ENCODE assay signal across 14 cellular contexts in genomic region chr15:59369597-59369996, GRCh38. TPM values are rescaled to one million over a fixed set of nuclear protein-coding genes. Genes with fewer than 3 reads are reported as not detected.
DNase-seq lines count a peak whose midpoint lies in the region; ATAC-seq and TF ChIP-seq lines count a peak whose summit lies in the region.
"Had no signal": no experiment of that assay in that cellular context is flagged by ENCODE, and none has a peak within 500 bp of the region (broad histone marks: within the 10 kb centered on the region; RNA-seq: fewer than 3 reads in every experiment).

No MANE protein-coding gene starts in this region.

- peaks cover 19% of the 10 kb centered on the region for H3K36me3 Mint-ChIP-seq in activated T-helper 17 cell treated with anti-CD3 and anti-CD28 coated beads, Interleukin-2, amount 50 U/mL, for 72 hours (ENCODE audit: low read depth)
- H3K36me3 Mint-ChIP-seq in neural crest cell (ENCODE audit: low read depth): no peaks in the 10 kb centered on the region
- H3K36me3 Mint-ChIP-seq in effector memory CD8-positive, alpha-beta T cell (ENCODE audit: insufficient read depth): peaks cover 15% of the 10 kb centered on the region

- H3K27ac Mint-ChIP-seq in activated T-helper 17 cell treated with anti-CD3 and anti-CD28 coated beads, Interleukin-2, amount 50 U/mL, for 72 hours: no peak overlapping the region
- no peak overlapping the region for H3K27ac Mint-ChIP-seq in neural crest cell (ENCODE audit: unreplicated experiment)
- no peak overlapping the region for H3K27ac Mint-ChIP-seq in effector memory CD8-positive, alpha-beta T cell
- H3K27ac Mint-ChIP-seq: activated T-helper 1 cell treated with anti-CD3 and anti-CD28 coated beads, Interleukin-12 subunit alpha, Interleukin-12 subunit beta, Interleukin-2, Interleukin-4 antibody, amounts not matched to agents 30 ng/mL and 10 ng/mL and 1 ng/mL, durations not matched to agents 14 hours and 24 hours and 36 hours; nephron had no signal

- DNase-seq in GM10266 (ENCODE audit: extremely low spot score): peak; percentile 46
- no peak for DNase-seq in neural crest cell (ENCODE audit: low read depth, low spot score)
- no peak for DNase-seq in NCI-H1436 (lab: John Stamatoyannopoulos, UW)
- no peak for DNase-seq in effector memory CD8-positive, alpha-beta T cell
- DNase-seq: activated CD4-positive, alpha-beta T cell treated with anti-CD3 and anti-CD28 coated beads, Interleukin-2, amount 50 U/mL, for 4 hours; left ventricle myocardium superior; MM.1S; NCI-H226 had no signal

- TF ChIP-seq CTCF in GM10266 (IDR thresholded peaks at IDR 0.05; ENCODE audit: control insufficient read depth, insufficient read depth, low read depth, missing control alignments) (no peak), neural crest cell (conservative IDR thresholded peaks at IDR 0.05) (no peak)

- no peak overlapping the region for H3K4me3 Mint-ChIP-seq in activated T-helper 17 cell treated with anti-CD3 and anti-CD28 coated beads, Interleukin-2, amount 50 U/mL, for 72 hours
- peak overlapping the region; percentile 96 for H3K4me3 Mint-ChIP-seq in neural crest cell
- H3K4me3 Mint-ChIP-seq in effector memory CD8-positive, alpha-beta T cell: no peak overlapping the region

- H3K4me1 Mint-ChIP-seq in activated T-helper 17 cell treated with anti-CD3 and anti-CD28 coated beads, Interleukin-2, amount 50 U/mL, for 72 hours: peaks cover 5% of the 10 kb centered on the region
- H3K4me1 Mint-ChIP-seq in neural crest cell: peaks cover 19% of the 10 kb centered on the region
- peaks cover 12 to 23% of the 10 kb centered on the region in 2 donors for H3K4me1 Mint-ChIP-seq in effector memory CD8-positive, alpha-beta T cell (ENCODE audit: low read depth in 2 of 2)

- peak; percentile 29 for ATAC-seq in HG02759 (IDR thresholded peaks at IDR 0.05; ENCODE audit: unreplicated experiment)
- ATAC-seq in activated T-helper 17 cell treated with anti-CD3 and anti-CD28 coated beads, Interleukin-2, amount 50 U/mL, for 72 hours (replicated peaks): peak; percentile 59
- no peak for ATAC-seq in GM21423 (IDR thresholded peaks at IDR 0.05; ENCODE audit: unreplicated experiment)
- ATAC-seq in GM18870 (IDR thresholded peaks at IDR 0.05; ENCODE audit: unreplicated experiment): no peak
- no peak for ATAC-seq in effector memory CD8-positive, alpha-beta T cell (replicated peaks)
- ATAC-seq: left ventricle myocardium superior had no signal

- peaks cover 42% of the 10 kb centered on the region for H3K27me3 Mint-ChIP-seq in activated T-helper 17 cell treated with anti-CD3 and anti-CD28 coated beads, Interleukin-2, amount 50 U/mL, for 72 hours
- H3K27me3 Mint-ChIP-seq in neural crest cell (ENCODE audit: low read depth): peaks cover 32% of the 10 kb centered on the region
- H3K27me3 Mint-ChIP-seq in effector memory CD8-positive, alpha-beta T cell: peaks cover 61 to 68% of the 10 kb centered on the region in 2 donors

- H3K9me3 Mint-ChIP-seq in activated T-helper 17 cell treated with anti-CD3 and anti-CD28 coated beads, Interleukin-2, amount 50 U/mL, for 72 hours: no peaks in the 10 kb centered on the region
- no peaks in the 10 kb centered on the region for H3K9me3 Mint-ChIP-seq in neural crest cell
- no peaks in the 10 kb centered on the region for H3K9me3 Mint-ChIP-seq in effector memory CD8-positive, alpha-beta T cell
- H3K9me3 Mint-ChIP-seq: activated T-helper 1 cell treated with anti-CD3 and anti-CD28 coated beads, Interleukin-12 subunit alpha, Interleukin-12 subunit beta, Interleukin-2, Interleukin-4 antibody, amounts not matched to agents 30 ng/mL and 10 ng/mL and 1 ng/mL, durations not matched to agents 14 hours and 24 hours and 36 hours; nephron had no signal

RNA-seq across cellular contexts. Expression of gene MYO1E, which starts 3.1 kb away (rescaled TPM):
- total RNA-seq in activated T-helper 17 cell treated with anti-CD3 and anti-CD28 coated beads, Interleukin-2, amount 50 U/mL, for 72 hours: 10 to 100 TPM; 29.3 to 30.1 TPM
- 26.1 and 34.5 TPM in 2 replicates for total RNA-seq in neural crest cell

Comparison
In these comparisons a context has a peak if more than half of its experiments do, and no peak if none do; other contexts are left out.
1. ATAC-seq: peak in HG02759 (single experiment) and activated T-helper 17 cell treated with anti-CD3 and anti-CD28 coated beads, Interleukin-2, amount 50 U/mL, for 72 hours (single experiment); none in GM21423 (single experiment), GM18870 (single experiment) and effector memory CD8-positive, alpha-beta T cell (single experiment).